In genomic region chr22:38087855-38088254, GRCh38 we compare ENCODE assay signal across 1 cellular context.
TF ChIP-seq lines count a peak whose summit lies in the region.

No MANE protein-coding gene starts in this region.

TF ChIP-seq in GM23338, 12 proteins besides CTCF, POLR2A, EP300 and RAD21:
- TF ChIP-seq ETS1 (IDR thresholded peaks at IDR 0.05) = no peak
- no peak for TF ChIP-seq ZNF331 (CRISPR knock-in tag; IDR thresholded peaks at IDR 0.05; ENCODE audit: low read depth)
- TF ChIP-seq JUNB (IDR thresholded peaks at IDR 0.05; ENCODE audit: unreplicated experiment) = no peak
- TF ChIP-seq REST (IDR thresholded peaks at IDR 0.05; ENCODE audit: unreplicated experiment) = no peak
- TF ChIP-seq POLR2AphosphoS5 (IDR thresholded peaks at IDR 0.05; ENCODE audit: low read depth) = no peak
- TF ChIP-seq STAT1 (IDR thresholded peaks at IDR 0.05; ENCODE audit: unreplicated experiment) = no peak
- TF ChIP-seq EZH2 (IDR thresholded peaks at IDR 0.05; ENCODE audit: low read depth, unreplicated experiment) = no peak
- TF ChIP-seq NANOG (IDR thresholded peaks at IDR 0.05; ENCODE audit: borderline replicate concordance) = no peak
- no peak for TF ChIP-seq ZNF462 (CRISPR knock-in tag; IDR thresholded peaks at IDR 0.05)
- no peak for TF ChIP-seq CREB1 (CRISPR knock-in tag; IDR thresholded peaks at IDR 0.05; ENCODE audit: low read depth)
- TF ChIP-seq ZNF114 (CRISPR knock-in tag; IDR thresholded peaks at IDR 0.05) = no peak
- no peak for TF ChIP-seq EZH2phosphoT487 (IDR thresholded peaks at IDR 0.05; ENCODE audit: unreplicated experiment)
TF ChIP-seq in GM23338: peak in this region for 0.
